In the genomic region with DNA sequence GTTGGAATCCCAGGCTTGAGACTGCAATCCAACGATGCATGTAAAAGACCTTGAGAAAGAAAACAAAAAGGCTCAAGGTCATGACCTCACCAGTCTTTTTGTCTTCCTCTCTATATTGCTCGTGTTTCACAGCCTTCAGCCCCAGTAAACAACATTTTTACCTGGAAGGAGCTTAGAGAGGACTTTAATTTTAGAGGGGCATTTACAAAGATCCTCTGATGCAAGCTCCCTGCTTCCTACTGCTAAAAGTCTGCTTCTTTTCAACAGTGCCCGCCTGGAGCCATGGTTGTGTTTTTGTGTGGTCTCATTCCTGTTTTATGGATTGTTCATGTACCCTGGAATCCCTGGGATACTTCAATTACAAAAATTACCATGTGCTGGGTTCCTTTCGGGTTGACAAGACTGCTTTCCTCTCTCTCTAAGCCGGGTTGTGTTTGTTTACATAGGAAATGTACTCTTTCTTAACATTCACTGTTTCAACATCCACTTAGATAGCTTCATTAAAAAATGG, we compare ENCODE assay signal across 1 cellular context.
TF ChIP-seq lines count a peak whose summit lies in the region.

No MANE protein-coding gene starts in this region.

TF ChIP-seq in endothelial cell of umbilical vein, 7 proteins besides CTCF, POLR2A, EP300 and RAD21:
- TF ChIP-seq MYC (IDR thresholded peaks at IDR 0.05; ENCODE audit: low read depth, low read length) = no peak
- no peak for TF ChIP-seq POLR2AphosphoS5 (IDR thresholded peaks at IDR 0.05; ENCODE audit: insufficient read depth, low read depth, low read length)
- TF ChIP-seq FOS (IDR thresholded peaks at IDR 0.05; ENCODE audit: borderline replicate concordance, insufficient read depth, low read length) = no peak
- TF ChIP-seq EZH2 (IDR thresholded peaks at IDR 0.05; ENCODE audit: borderline replicate concordance, low read depth, low read length, severe bottlenecking) = no peak
- TF ChIP-seq GATA2 (IDR thresholded peaks at IDR 0.05; ENCODE audit: insufficient read depth, insufficient read length, low read depth, low read length) = no peak
- TF ChIP-seq, protein P1, sequence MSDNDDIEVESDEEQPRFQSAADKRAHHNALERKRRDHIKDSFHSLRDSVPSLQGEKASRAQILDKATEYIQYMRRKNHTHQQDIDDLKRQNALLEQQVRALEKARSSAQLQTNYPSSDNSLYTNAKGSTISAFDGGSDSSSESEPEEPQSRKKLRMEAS (IDR thresholded peaks at IDR 0.05; ENCODE audit: insufficient read depth, insufficient read length) = no peak
- no peak for TF ChIP-seq JUN (IDR thresholded peaks at IDR 0.05; ENCODE audit: borderline replicate concordance, insufficient read depth, insufficient read length, low read depth)
